ENCODE assay signal across 10 cellular contexts in the genomic region with DNA sequence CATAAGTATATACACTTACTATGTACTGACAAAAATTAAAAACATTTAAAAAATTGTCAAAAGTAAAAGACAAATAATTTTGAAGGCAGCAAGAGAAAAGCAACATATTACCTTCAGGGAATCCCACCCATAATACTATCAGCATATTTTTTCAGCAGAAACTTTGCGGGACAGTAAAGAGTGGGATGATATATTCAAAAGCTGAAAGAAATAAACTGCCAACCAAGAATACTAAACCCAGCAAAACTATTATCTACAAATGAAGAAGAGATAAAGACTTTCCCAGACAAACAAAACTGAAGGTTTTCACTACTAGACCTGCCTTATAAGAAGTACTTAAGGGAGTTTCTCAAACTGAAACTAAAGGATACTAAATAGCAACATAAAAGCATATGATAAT.
"Had no signal": no experiment of that assay in that cellular context is flagged by ENCODE, and none has a peak within 500 bp of the region (broad histone marks: within the 10 kb centered on the region; RNA-seq: fewer than 3 reads in every experiment).

No MANE protein-coding gene starts in this region.

- FAIRE-seq: H1, H54 had no signal

- H2AFZ ChIP-seq: GM23248, GM23338 had no signal

- H3K4me3 Mint-ChIP-seq: GM23338, H9, HFFc6 had no signal

- DNase-seq: GM23248, GOT3, H7, H9, HCEC 1CT, HFFc6 had no signal

- H3K27ac ChIP-seq: GM23248 had no signal

- H3K4me1 Mint-ChIP-seq: H9 had no signal

- H3K4me2 ChIP-seq: GM23338 had no signal

- H3K9ac ChIP-seq: GM23248 had no signal

- H3K4me3 ChIP-seq: GM23248, GM23338, HAP-1 had no signal

- H3K27ac Mint-ChIP-seq: GM23338, H9, HFFc6 had no signal

- H3K4me1 ChIP-seq: HAP-1 had no signal

- H3K36me3 ChIP-seq: HAP-1 had no signal
